ENCODE assay signal across 19 cellular contexts in the genomic region with DNA sequence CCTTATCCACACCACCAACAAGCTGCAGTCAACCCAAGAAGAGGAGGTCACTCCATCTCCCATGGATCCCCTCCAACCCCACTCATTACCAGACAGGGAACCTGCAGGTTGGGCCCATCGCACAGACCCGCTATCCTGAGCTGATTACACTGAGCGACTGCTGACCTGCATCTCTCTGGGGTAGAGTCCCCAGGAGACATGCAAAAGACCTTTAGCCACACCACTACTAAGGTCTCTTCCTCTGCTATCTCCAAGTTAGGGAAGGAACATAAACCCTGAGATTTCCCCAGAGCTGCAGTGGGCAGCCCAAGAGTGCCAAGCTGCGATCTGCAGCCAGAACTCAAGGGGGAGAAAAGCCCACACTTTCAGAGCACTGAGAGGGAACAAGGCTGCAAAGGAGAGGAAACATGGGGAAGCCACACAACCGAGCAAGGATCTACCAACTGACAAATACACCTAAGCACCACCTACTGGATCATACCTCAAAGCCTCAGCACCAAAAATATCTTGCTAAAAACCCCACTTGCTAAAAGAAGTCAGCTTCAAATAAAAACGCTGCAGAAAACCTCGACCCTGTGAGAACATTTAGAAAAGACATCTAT.
DNase-seq lines count a peak whose midpoint lies in the region; ATAC-seq and TF ChIP-seq lines count a peak whose summit lies in the region.
"Had no signal": no experiment of that assay in that cellular context is flagged by ENCODE, and none has a peak within 500 bp of the region (broad histone marks: within the 10 kb centered on the region; RNA-seq: fewer than 3 reads in every experiment).

No MANE protein-coding gene starts in this region.

- H3K4me3 ChIP-seq in OCI-LY3 (ENCODE audit: low read length): no peak overlapping the region
- H3K4me3 ChIP-seq: Peyer's patch, right lobe of liver, thoracic aorta had no signal

- no peak overlapping the region for H3K27ac ChIP-seq in OCI-LY3 (ENCODE audit: low read length)
- H3K27ac ChIP-seq: Peyer's patch, right lobe of liver, thoracic aorta, WERI-Rb-1 had no signal

- no peaks in the 10 kb centered on the region for H3K79me2 ChIP-seq in OCI-LY3 (ENCODE audit: low read length)

- no peak overlapping the region for H2AFZ ChIP-seq in OCI-LY3 (ENCODE audit: low read depth, low read length)

- 0 out of 3 replicates have a peak, but pooled peaks have one; percentile 15 for TF ChIP-seq CTCF in GM12872 (IDR thresholded peaks at IDR 0.05; ENCODE audit: insufficient read depth, low read depth, low read length)
- no peak; the same call in 1 of the 2 replicates for TF ChIP-seq CTCF in OCI-LY3 (IDR thresholded peaks at IDR 0.05; ENCODE audit: low read depth, low read length)

- no peak for DNase-seq in DMS114 treated with DMSO at 0.1 percent for 48 hours (lab: John Stamatoyannopoulos, UW; ENCODE audit: unreplicated experiment)
- DNase-seq in GM19238 (ENCODE audit: insufficient read length, low spot score): no peak
- no peak for DNase-seq in GDM1 (lab: John Stamatoyannopoulos, UW)
- no peak for DNase-seq in left cardiac atrium
- DNase-seq: activated CD8-positive, alpha-beta memory T cell treated with anti-CD3 and anti-CD28 coated beads for 24 hours; CD8-positive, alpha-beta T cell; MM.1S; NCI-H2081; NCI-H748 treated with DMSO at 0.1 percent for 48 hours; Peyer's patch; right lobe of liver; stimulated activated CD4-positive, alpha-beta T cell treated with anti-CD3 and anti-CD28 coated beads, Interleukin-1b, Interleukin-23, amount 100 ng/mL, for 48 hours; WERI-Rb-1 had no signal

- no peaks in the 10 kb centered on the region for H4K20me1 ChIP-seq in OCI-LY3 (ENCODE audit: insufficient read depth, low read length)

- H3K4me1 ChIP-seq in OCI-LY3 (ENCODE audit: low read length): peaks cover 7% of the 10 kb centered on the region
- H3K4me1 ChIP-seq: Peyer's patch, right lobe of liver had no signal

- H3K36me3 ChIP-seq in OCI-LY3 (replicated peaks; ENCODE audit: low read depth, low read length): no peaks in the 10 kb centered on the region
- H3K36me3 ChIP-seq: Peyer's patch, right lobe of liver, thoracic aorta, WERI-Rb-1 had no signal

- H3K4me2 ChIP-seq in OCI-LY3 (ENCODE audit: low read length): peak overlapping the region; percentile 22; the same call in 1 of the 2 replicates

- H3K9ac ChIP-seq in OCI-LY3 (ENCODE audit: low read length): no peak overlapping the region

- intact Hi-C loops in left cardiac atrium (cut with DNase I): no loop called here

- no peaks in the 10 kb centered on the region for H3K9me3 ChIP-seq in OCI-LY3 (ENCODE audit: insufficient read depth, low read length)
- H3K9me3 ChIP-seq: Peyer's patch, right lobe of liver, thoracic aorta had no signal

- ATAC-seq in GM19395 (IDR thresholded peaks at IDR 0.05; ENCODE audit: unreplicated experiment) (peak; percentile 42), HG02759 (IDR thresholded peaks at IDR 0.05; ENCODE audit: unreplicated experiment) (peak; percentile 65), left cardiac atrium (no peak)
- ATAC-seq: activated T-helper 17 cell treated with anti-CD3 and anti-CD28 coated beads, Interleukin-2, amount 50 U/mL, for 72 hours; CD8-positive, alpha-beta T cell; right lobe of liver had no signal

- H3K27me3 ChIP-seq in OCI-LY3 (ENCODE audit: low read depth, low read length): no peaks in the 10 kb centered on the region
- H3K27me3 ChIP-seq: Peyer's patch, right lobe of liver had no signal

Comparison
In these comparisons a context has a peak if more than half of its experiments do, and no peak if none do; other contexts are left out.
1. ATAC-seq: peak in GM19395 (single experiment) and HG02759 (single experiment); none in left cardiac atrium (0 of 2).